In the genomic region with DNA sequence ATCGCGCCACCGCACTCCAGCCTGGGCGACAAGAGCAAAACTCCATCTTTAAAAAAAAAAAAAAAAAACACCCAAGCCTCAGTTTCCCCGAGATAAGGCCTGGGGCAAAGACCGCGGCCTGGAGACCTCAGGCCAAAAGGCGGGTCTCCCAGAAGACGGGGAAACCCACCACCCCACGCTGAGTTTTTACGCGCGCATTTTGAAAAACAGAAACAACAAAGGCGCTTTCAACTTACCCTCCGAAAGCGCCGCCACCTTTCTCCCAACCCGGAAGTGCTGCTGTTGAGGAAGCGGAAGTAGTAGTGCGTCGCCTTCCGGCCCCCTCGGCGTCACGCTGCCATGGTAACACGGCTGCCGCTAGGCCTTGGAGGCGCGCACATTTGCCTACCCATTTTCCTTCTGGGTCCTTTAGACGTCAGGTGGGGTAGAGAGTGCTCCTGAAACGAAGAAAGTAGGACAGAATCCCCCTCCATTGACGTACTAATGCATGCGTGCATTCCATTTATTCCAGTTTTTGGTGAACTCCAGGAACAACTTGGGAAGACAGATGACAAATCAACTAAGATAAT, we compare ENCODE assay signal across 8 cellular contexts. TPM values are rescaled to one million over a fixed set of nuclear protein-coding genes. Genes with fewer than 3 reads are reported as not detected.
DNase-seq lines count a peak whose midpoint lies in the region; ATAC-seq and TF ChIP-seq lines count a peak whose summit lies in the region.

Gene TTF1, minus strand, starts transcription at position 287 of the 569 bp plus-strand sequence. CDS start 4,019 bp downstream, outside the sequence.

- peaks cover 30% of the 10 kb centered on the region for H3K27me3 ChIP-seq in GM23338 (ENCODE audit: insufficient read depth)

- peak within 1 kb of the TSS; percentile 90 for H2AFZ ChIP-seq in GM23338

- H4K20me1 ChIP-seq in GM23338 (replicated peaks; ENCODE audit: insufficient read depth), result peaks cover 9% of the 10 kb centered on the region

- DNase-seq in DMS53 treated with DMSO at 0.1 percent for 48 hours (lab: John Stamatoyannopoulos, UW; ENCODE audit: unreplicated experiment), result peak; percentile 76
- DNase-seq in GM23338 (ENCODE audit: low spot score), result peak; percentile 97
- DNase-seq in LHCN-M2 (ENCODE audit: low read depth), result peak; percentile 86
- peak; percentile 98 for DNase-seq in RKO (ENCODE audit: low spot score)
- peak; percentile 92 to 95 for DNase-seq in activated T-cell treated with anti-CD3 and anti-CD28 coated beads, Interleukin-2, amount 50 U/mL, for 72 hours
- DNase-seq in fibroblast of gingiva (ENCODE audit: low read depth), result peak; percentile 88
- DNase-seq in naive B cell, result peak; percentile 95
- DNase-seq in stimulated activated CD8-positive, alpha-beta memory T cell treated with anti-CD3 and anti-CD28 coated beads, Interleukin-7, amount 100 ng/mL, for 48 hours (ENCODE audit: extremely low read depth in 1 of 2, low read depth in 1 of 2), result peak; percentile 85 to 90

- peak within 1 kb of the TSS; percentile 62 for H3K4me3 ChIP-seq in GM23338

- H3K9me3 Mint-ChIP-seq in GM23338 (no peaks in the 10 kb centered on the region), naive B cell (no peaks in the 10 kb centered on the region)
- H3K9me3 Mint-ChIP-seq in activated T-cell treated with anti-CD3 and anti-CD28 coated beads, Interleukin-2, amount 50 U/mL, for 72 hours, result no peaks in the 10 kb centered on the region

- H3F3A ChIP-seq in GM23338 (replicated peaks; ENCODE audit: low read depth), result no peaks in the 10 kb centered on the region; the same call in 1 of the 2 replicates

- H3K27ac ChIP-seq in GM23338 (ENCODE audit: low read depth), result 0 out of 2 replicates have a peak within 1 kb of the TSS, but pooled peaks have one; percentile 69

- peaks cover 3% of the 10 kb centered on the region for H3K36me3 ChIP-seq in GM23338 (ENCODE audit: insufficient read depth)

- H3K4me3 Mint-ChIP-seq in GM23338 (peak within 1 kb of the TSS; percentile 95), naive B cell (peak within 1 kb of the TSS; percentile 87 to 98 (median 93))
- peak within 1 kb of the TSS; percentile 82 to 88 for H3K4me3 Mint-ChIP-seq in activated T-cell treated with anti-CD3 and anti-CD28 coated beads, Interleukin-2, amount 50 U/mL, for 72 hours

- peak; percentile 65 for ATAC-seq in GM23338
- peak; percentile 88 to 93 for ATAC-seq in activated T-cell treated with anti-CD3 and anti-CD28 coated beads, Interleukin-2, amount 50 U/mL, for 72 hours (replicated peaks in 1 of 2)
- ATAC-seq in naive B cell (ENCODE audit: low read depth in 2 of 2), result peak; percentile 87

- H3K9me2 ChIP-seq in GM23338 (ENCODE audit: insufficient read depth), result no peaks in the 10 kb centered on the region

- peaks cover 20% of the 10 kb centered on the region for H3K4me1 Mint-ChIP-seq in GM23338
- peaks cover 60% of the 10 kb centered on the region for H3K4me1 Mint-ChIP-seq in activated T-cell treated with anti-CD3 and anti-CD28 coated beads, Interleukin-2, amount 50 U/mL, for 72 hours (ENCODE audit: low read depth)
- peaks cover 45 to 68% (median 66%) of the 10 kb centered on the region in 3 donors for H3K4me1 Mint-ChIP-seq in naive B cell

- H3K36me3 Mint-ChIP-seq in GM23338 (ENCODE audit: low read depth) (peaks cover 18% of the 10 kb centered on the region), naive B cell (peaks cover 0 to 7% of the 10 kb centered on the region in 2 donors)
- H3K36me3 Mint-ChIP-seq in activated T-cell treated with anti-CD3 and anti-CD28 coated beads, Interleukin-2, amount 50 U/mL, for 72 hours (ENCODE audit: insufficient read depth in 2 of 2), result peaks cover 8 to 25% of the 10 kb centered on the region in 2 donors

- H3K4me2 ChIP-seq in GM23338, result peak within 1 kb of the TSS; percentile 93

- H3K27ac Mint-ChIP-seq in GM23338 (peak within 1 kb of the TSS; percentile 71), naive B cell (peak within 1 kb of the TSS; percentile 93 to 99 (median 98))
- H3K27ac Mint-ChIP-seq in activated T-cell treated with anti-CD3 and anti-CD28 coated beads, Interleukin-2, amount 50 U/mL, for 72 hours, result peak within 1 kb of the TSS; percentile 95

- peaks cover 48% of the 10 kb centered on the region for H3K79me2 ChIP-seq in GM23338 (replicated peaks; ENCODE audit: insufficient read depth)

- H3K27me3 Mint-ChIP-seq in GM23338 (ENCODE audit: insufficient read depth, low read depth, poor library complexity), result peaks cover 24% of the 10 kb centered on the region
- H3K27me3 Mint-ChIP-seq in activated T-cell treated with anti-CD3 and anti-CD28 coated beads, Interleukin-2, amount 50 U/mL, for 72 hours (ENCODE audit: low read depth), result peaks cover 5% of the 10 kb centered on the region
- no peaks in the 10 kb centered on the region for H3K27me3 Mint-ChIP-seq in naive B cell

- peaks cover 21% of the 10 kb centered on the region for H3K4me1 ChIP-seq in GM23338 (ENCODE audit: insufficient read depth)

- TF ChIP-seq CTCF in GM23338 (conservative IDR thresholded peaks at IDR 0.05; ENCODE audit: low read depth in 2 of 2), result no peak

TF ChIP-seq in GM23338, 12 proteins besides CTCF, POLR2A, EP300 and RAD21 (continues in another document):
- TF ChIP-seq POLR2AphosphoS5 (IDR thresholded peaks at IDR 0.05; ENCODE audit: low read depth) (peak; percentile 79), CREB1 (CRISPR knock-in tag; IDR thresholded peaks at IDR 0.05; ENCODE audit: low read depth) (peak; percentile 84), ETS1 (IDR thresholded peaks at IDR 0.05) (peak; percentile 61), ZNF331 (CRISPR knock-in tag; IDR thresholded peaks at IDR 0.05; ENCODE audit: low read depth) (no peak), STAT1 (IDR thresholded peaks at IDR 0.05; ENCODE audit: unreplicated experiment) (no peak), NANOG (IDR thresholded peaks at IDR 0.05; ENCODE audit: borderline replicate concordance) (no peak), EZH2 (IDR thresholded peaks at IDR 0.05; ENCODE audit: low read depth, unreplicated experiment) (no peak)
- TF ChIP-seq, protein P1, sequence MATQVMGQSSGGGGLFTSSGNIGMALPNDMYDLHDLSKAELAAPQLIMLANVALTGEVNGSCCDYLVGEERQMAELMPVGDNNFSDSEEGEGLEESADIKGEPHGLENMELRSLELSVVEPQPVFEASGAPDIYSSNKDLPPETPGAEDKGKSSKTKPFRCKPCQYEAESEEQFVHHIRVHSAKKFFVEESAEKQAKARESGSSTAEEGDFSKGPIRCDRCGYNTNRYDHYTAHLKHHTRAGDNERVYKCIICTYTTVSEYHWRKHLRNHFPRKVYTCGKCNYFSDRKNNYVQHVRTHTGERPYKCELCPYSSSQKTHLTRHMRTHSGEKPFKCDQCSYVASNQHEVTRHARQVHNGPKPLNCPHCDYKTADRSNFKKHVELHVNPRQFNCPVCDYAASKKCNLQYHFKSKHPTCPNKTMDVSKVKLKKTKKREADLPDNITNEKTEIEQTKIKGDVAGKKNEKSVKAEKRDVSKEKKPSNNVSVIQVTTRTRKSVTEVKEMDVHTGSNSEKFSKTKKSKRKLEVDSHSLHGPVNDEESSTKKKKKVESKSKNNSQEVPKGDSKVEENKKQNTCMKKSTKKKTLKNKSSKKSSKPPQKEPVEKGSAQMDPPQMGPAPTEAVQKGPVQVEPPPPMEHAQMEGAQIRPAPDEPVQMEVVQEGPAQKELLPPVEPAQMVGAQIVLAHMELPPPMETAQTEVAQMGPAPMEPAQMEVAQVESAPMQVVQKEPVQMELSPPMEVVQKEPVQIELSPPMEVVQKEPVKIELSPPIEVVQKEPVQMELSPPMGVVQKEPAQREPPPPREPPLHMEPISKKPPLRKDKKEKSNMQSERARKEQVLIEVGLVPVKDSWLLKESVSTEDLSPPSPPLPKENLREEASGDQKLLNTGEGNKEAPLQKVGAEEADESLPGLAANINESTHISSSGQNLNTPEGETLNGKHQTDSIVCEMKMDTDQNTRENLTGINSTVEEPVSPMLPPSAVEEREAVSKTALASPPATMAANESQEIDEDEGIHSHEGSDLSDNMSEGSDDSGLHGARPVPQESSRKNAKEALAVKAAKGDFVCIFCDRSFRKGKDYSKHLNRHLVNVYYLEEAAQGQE (IDR thresholded peaks at IDR 0.05; ENCODE audit: unreplicated experiment), result no peak

RNA-seq across cellular contexts. Expression of gene TTF1, which starts in this region (rescaled TPM):
- 14.9 and 15.5 TPM in 2 replicates for total RNA-seq in GM23338 (2014; rRNA removed; shearing (Covaris generic))
- polyA plus RNA-seq in GM23338 (2016; fragmentation: Nextera tagmentation; extraction: Ambion mirVana) (22.4 and 25.0 TPM in 2 replicates), naive B cell (ENCODE audit: low read depth in 6 of 6) (10 to 100 TPM in 1 of 6 donors, 1 to 10 TPM in 5; 4.3 to 11.6 (median 8.9) TPM)
- total RNA-seq in LHCN-M2 (2014; rRNA removed), result 15.7 and 15.9 TPM in 2 replicates
- polyA plus RNA-seq in LHCN-M2 (2012), result 5.8 TPM
- 10 to 100 TPM; 23.0 to 23.3 TPM for total RNA-seq in activated T-cell treated with anti-CD3 and anti-CD28 coated beads, Interleukin-2, amount 50 U/mL, for 72 hours

Comparison
In these comparisons a context has a peak if more than half of its experiments do, and no peak if none do; other contexts are left out.
1. Peak in every context shown above with its lines: DNase-seq, ATAC-seq, H3K4me3 ChIP-seq and H3K27ac ChIP-seq.